In genomic region chr5:34522599-34523381, GRCh38 we compare ENCODE assay signal across 8 cellular contexts.
DNase-seq lines count a peak whose midpoint lies in the region; ATAC-seq, FAIRE-seq and TF ChIP-seq lines count a peak whose summit lies in the region.

No MANE protein-coding gene starts in this region.

- H3K9me3 Mint-ChIP-seq in CD8-positive, alpha-beta T cell = no peaks in the 10 kb centered on the region

- no peak overlapping the region for H4K8ac ChIP-seq in H1 (ENCODE audit: extremely low read depth, insufficient read depth, low read length)

- no peak overlapping the region for H3K27ac Mint-ChIP-seq in CD8-positive, alpha-beta T cell

- DNase-seq in CD8-positive, alpha-beta T cell = peak in 6 of 7 experiments; percentile 21 to 62 (median 44)
- peak; percentile 57 for DNase-seq in NCI-H526 treated with DMSO at 0.1 percent for 48 hours (lab: John Stamatoyannopoulos, UW)
- peak; percentile 38 to 61 for DNase-seq in activated CD4-positive, alpha-beta T cell treated with anti-CD3 and anti-CD28 coated beads, Interleukin-2, amount 50 U/mL, for 48 hours
- peak; percentile 67 to 89 for DNase-seq in H1 (ENCODE audit: low read depth in 1 of 2, low spot score in 2 of 2)
- DNase-seq in midbrain (lab: John Stamatoyannopoulos, UW) = peak; percentile 71
- DNase-seq in stimulated activated naive CD8-positive, alpha-beta T cell treated with anti-CD3 and anti-CD28 coated beads, Interleukin-15, Interleukin-2, amounts not matched to agents 100 U/mL and 50 U/mL, for 24 hours = peak; percentile 61

- no peak overlapping the region for H2AK5ac ChIP-seq in H1 (ENCODE audit: low read depth, low read length)

- no peak overlapping the region for H2BK120ac ChIP-seq in H1 (replicated peaks; ENCODE audit: low read depth, low read length)

- no peak overlapping the region for H2AFZ ChIP-seq in H1 (ENCODE audit: low read length)

- peak overlapping the region; percentile 88 for H2BK12ac ChIP-seq in H1 (ENCODE audit: low read depth, low read length)

- no peaks in the 10 kb centered on the region for H3K9me3 ChIP-seq in CD8-positive, alpha-beta T cell (ENCODE audit: low read length)
- H3K9me3 ChIP-seq in H1 (ENCODE audit: insufficient read depth in 2 of 2, low read depth in 1 of 2, low read length in 1 of 2) = no peaks in the 10 kb centered on the region

- WGBS in H1 (ENCODE audit: extremely low coverage in 1 of 2, insufficient coverage in 1 of 2, insufficient read length in 1 of 2, insufficient replicate concordance in 2 of 2, low coverage in 1 of 2, low lambda C conversion rate in 2 of 2, missing lambda C conversion rate in 1 of 2), 2 experiments = 34% methylated on average over 11 of the region's 11 CpGs; no CpG with 5 or more reads in 1 of the 2 experiments

- no peak overlapping the region for H2BK15ac ChIP-seq in H1 (ENCODE audit: low read length)

- peak; percentile 72 for TF ChIP-seq CTCF in CD8-positive, alpha-beta T cell (IDR thresholded peaks at IDR 0.05)
- TF ChIP-seq CTCF in H1 (IDR thresholded peaks at IDR 0.05; ENCODE audit: control extremely low read depth in 1 of 3, insufficient read depth in 1 of 3, low read depth in 1 of 3, low read length in 3 of 3) = peak; percentile 43 to 89 (median 74)

- no peak overlapping the region for H4K91ac ChIP-seq in H1 (replicated peaks; ENCODE audit: insufficient read length, low read length)

- H3K27me3 ChIP-seq in CD8-positive, alpha-beta T cell (ENCODE audit: insufficient read depth, low read length) = no peaks in the 10 kb centered on the region
- H3K27me3 ChIP-seq in H1 (replicated peaks in 1 of 4; ENCODE audit: control insufficient read depth in 3 of 4, extremely low read depth in 1 of 4, insufficient read depth in 3 of 4, low read length in 3 of 4) = no peaks in the 10 kb centered on the region

- no peak overlapping the region for H3K4ac ChIP-seq in H1 (replicated peaks; ENCODE audit: insufficient read length, low read depth, low read length)

- no peak overlapping the region for H3K9ac ChIP-seq in H1 (replicated peaks in 1 of 4; ENCODE audit: extremely low read depth in 1 of 4, low read depth in 3 of 4, low read length in 3 of 4)

- no peak for TF ChIP-seq POLR2A in H1 (IDR thresholded peaks at IDR 0.05; ENCODE audit: control extremely low read depth in 1 of 2, low read depth in 2 of 2, low read length in 2 of 2)

- peak; percentile 90 for TF ChIP-seq RAD21 in H1 (IDR thresholded peaks at IDR 0.05 in 1 of 2, conservative IDR thresholded peaks at IDR 0.05 in 1 of 2; ENCODE audit: low read depth in 2 of 2, low read length in 2 of 2)

- H4K5ac ChIP-seq in H1 (ENCODE audit: insufficient read length, low read depth, low read length) = peak overlapping the region; percentile 22

- POLR2A ChIA-PET in CD8-positive, alpha-beta T cell (lab: Charles Lee) = no interaction called here
- POLR2A ChIA-PET in H1 (lab: Charles Lee; ENCODE audit: partially characterized antibody) = interaction anchor here (0.7 to 1.8 kb wide), 5 partner anchors 11 to 392 kb away, joined by 3 to 7 read pairs (median 3); no protein-coding TSS in a partner anchor

- intact Hi-C loops in CD8-positive, alpha-beta T cell (cut with DNase I, micrococcal nuclease) = loop anchor here (1.0 to 10.0 kb wide), 4 partner anchors 376 to 1405 kb away; no protein-coding TSS in a partner anchor

- H3K56ac ChIP-seq in H1 (replicated peaks; ENCODE audit: insufficient read length, low read depth, low read length) = no peak overlapping the region

- no peaks in the 10 kb centered on the region for H3K36me3 Mint-ChIP-seq in CD8-positive, alpha-beta T cell

- no peaks in the 10 kb centered on the region for H4K20me1 ChIP-seq in H1 (replicated peaks in 1 of 2; ENCODE audit: control insufficient read depth in 1 of 2, insufficient read depth in 2 of 2, low read length in 2 of 2)

- no peak overlapping the region for H3K4me2 ChIP-seq in H1 (ENCODE audit: insufficient read depth in 1 of 2, low read depth in 2 of 2, low read length in 2 of 2)

- H3K36me3 ChIP-seq in CD8-positive, alpha-beta T cell (ENCODE audit: insufficient read depth, low read length) = no peaks in the 10 kb centered on the region
- H3K36me3 ChIP-seq in H1 (ENCODE audit: control insufficient read depth in 2 of 4, insufficient read depth in 4 of 4, low read length in 3 of 4) = no peaks in the 10 kb centered on the region

- peaks cover 2% of the 10 kb centered on the region for H3K4me1 Mint-ChIP-seq in CD8-positive, alpha-beta T cell (ENCODE audit: low read depth)

- H3K4me1 ChIP-seq in CD8-positive, alpha-beta T cell (ENCODE audit: insufficient read depth, low read length) = no peaks in the 10 kb centered on the region
- peaks cover 0 to 9% (median 3%) of the 10 kb centered on the region in 4 experiments; a peak in 3 of 7 replicates for H3K4me1 ChIP-seq in H1 (replicated peaks in 1 of 4; ENCODE audit: control insufficient read depth in 3 of 4, insufficient read depth in 4 of 4, low read length in 3 of 4)

- no peak overlapping the region for H3K14ac ChIP-seq in H1 (ENCODE audit: insufficient read length)

- peak in 1 of 2 experiments; percentile 37; a peak in 1 of 3 replicates for TF ChIP-seq EP300 in H1 (IDR thresholded peaks at IDR 0.05; ENCODE audit: borderline replicate concordance in 1 of 2, low read depth in 2 of 2, low read length in 2 of 2)

- H3K27me3 Mint-ChIP-seq in CD8-positive, alpha-beta T cell (ENCODE audit: low read depth) = peaks cover 4% of the 10 kb centered on the region

- H3K27ac ChIP-seq in CD8-positive, alpha-beta T cell (ENCODE audit: low read depth, low read length) = no peak overlapping the region
- H3K27ac ChIP-seq in H1 (ENCODE audit: low read depth, low read length) = no peak overlapping the region

- H3K79me2 ChIP-seq in H1 (ENCODE audit: control insufficient read depth in 1 of 2, insufficient read depth in 2 of 2, low read length in 2 of 2) = no peaks in the 10 kb centered on the region

- H3K4me3 ChIP-seq in CD8-positive, alpha-beta T cell (ENCODE audit: low read depth, low read length) = no peak overlapping the region
- H3K4me3 ChIP-seq in H1 (ENCODE audit: extremely low read depth in 1 of 4, insufficient read depth in 2 of 4, low read depth in 3 of 4, low read length in 4 of 4) = no peak overlapping the region

- no peak overlapping the region for H3K23ac ChIP-seq in H1 (ENCODE audit: insufficient read length)

- H2BK5ac ChIP-seq in H1 (ENCODE audit: low read depth, low read length) = peak overlapping the region; percentile 79

- H3K79me1 ChIP-seq in H1 (ENCODE audit: low read depth, low read length) = no peaks in the 10 kb centered on the region

- peak overlapping the region; percentile 53; the same call in 1 of the 2 replicates for H2BK20ac ChIP-seq in H1 (ENCODE audit: low read length)

- no peak overlapping the region for H3K4me3 Mint-ChIP-seq in CD8-positive, alpha-beta T cell

- no peak for ATAC-seq in CD8-positive, alpha-beta T cell
- ATAC-seq in GM19372 (IDR thresholded peaks at IDR 0.05; ENCODE audit: low read depth, unreplicated experiment) (peak; percentile 93), HG03520 (IDR thresholded peaks at IDR 0.05; ENCODE audit: unreplicated experiment) (peak; percentile 83)
- no peak for ATAC-seq in stimulated activated naive CD8-positive, alpha-beta T cell treated with anti-CD3 and anti-CD28 coated beads, Interleukin-15, Interleukin-2, amounts not matched to agents 100 U/mL and 50 U/mL, for 24 hours

- FAIRE-seq in H1 (lab: Jason Lieb, UNC) = peak; percentile 91

- H3K23me2 ChIP-seq in H1 (ENCODE audit: low read depth, low read length) = no peaks in the 10 kb centered on the region

- CTCF ChIA-PET in CD8-positive, alpha-beta T cell (lab: Charles Lee) = interaction anchor here (0.7 to 5.0 kb wide), 21 partner anchors 9 to 1404 kb away, joined by 3 to 77 read pairs (median 4); no protein-coding TSS in a partner anchor
- CTCF ChIA-PET in H1 (lab: Charles Lee; ENCODE audit: partially characterized antibody) = interaction anchor here (0.6 to 3.2 kb wide), 35 partner anchors 9 to 714 kb away, joined by 3 to 25 read pairs (median 4); partner anchors contain the start of gene RAI14

- H3K18ac ChIP-seq in H1 (ENCODE audit: extremely low read depth, low read length) = 0 out of 2 replicates have a peak overlapping the region, but pooled peaks have one; percentile 19

TF ChIP-seq in H1, 55 proteins besides CTCF, POLR2A, EP300 and RAD21 (continues in another document):
- no peak for TF ChIP-seq BRCA1 (IDR thresholded peaks at IDR 0.05; ENCODE audit: low read depth, low read length)
- peak; percentile 53; the same call in 1 of the 2 replicates for TF ChIP-seq MAX (IDR thresholded peaks at IDR 0.05)
- peak; percentile 66; the same call in 1 of the 2 replicates for TF ChIP-seq SP1 (IDR thresholded peaks at IDR 0.05; ENCODE audit: low read depth, low read length)
- peak; percentile 82 for TF ChIP-seq E2F6 (IDR thresholded peaks at IDR 0.05)
- TF ChIP-seq HDAC2 (IDR thresholded peaks at IDR 0.05; ENCODE audit: borderline replicate concordance in 1 of 2, low read depth in 2 of 2, low read length in 2 of 2) = peak; percentile 38 to 40; a peak in 1 of 4 replicates
- TF ChIP-seq TEAD4 (IDR thresholded peaks at IDR 0.05; ENCODE audit: low read depth, low read length) = peak; percentile 30
- 0 out of 2 replicates have a peak, but pooled peaks have one; percentile 24 for TF ChIP-seq TCF12 (IDR thresholded peaks at IDR 0.05; ENCODE audit: low read depth, low read length)
- TF ChIP-seq ATF2 (IDR thresholded peaks at IDR 0.05; ENCODE audit: low read length) = 0 out of 2 replicates have a peak, but pooled peaks have one; percentile 65
- no peak for TF ChIP-seq HDAC6 (IDR thresholded peaks at IDR 0.05; ENCODE audit: low read depth, low read length)

Comparison
In these comparisons a context has a peak if more than half of its experiments do, and no peak if none do; other contexts are left out.
1. ATAC-seq: peak in GM19372 (single experiment) and HG03520 (single experiment); none in CD8-positive, alpha-beta T cell (single experiment) and stimulated activated naive CD8-positive, alpha-beta T cell treated with anti-CD3 and anti-CD28 coated beads, Interleukin-15, Interleukin-2, amounts not matched to agents 100 U/mL and 50 U/mL, for 24 hours (single experiment).
2. Peak in every context shown above with its lines, with median percentiles within 50 percentile points of each other: DNase-seq.